16 cellular contexts compared by ENCODE assay signal in the genomic region with DNA sequence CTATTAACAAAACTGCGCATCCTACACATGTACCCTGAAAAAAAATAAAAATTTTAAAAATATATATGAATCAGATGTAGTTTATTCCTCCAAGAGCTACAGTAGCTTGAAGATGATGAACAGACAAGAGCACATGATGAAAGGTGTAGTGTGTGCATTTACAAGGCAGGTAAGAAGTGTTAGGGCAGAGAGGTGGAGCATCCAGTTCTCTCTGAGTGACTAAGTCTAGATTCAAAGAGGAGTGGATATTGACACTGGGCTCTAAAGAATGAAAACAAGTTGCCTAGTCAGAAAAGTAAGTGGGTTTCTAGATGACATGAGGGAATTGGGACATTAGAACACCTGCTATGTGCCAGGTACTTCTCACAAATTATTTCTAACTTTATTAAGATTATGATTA.
A peak's percentile ranks its signal among the peaks of the same experiment; 100 is the strongest.
DNase-seq lines count a peak whose midpoint lies in the region; ATAC-seq and TF ChIP-seq lines count a peak whose summit lies in the region.
"Had no signal": no experiment of that assay in that cellular context is flagged by ENCODE, and none has a peak within 500 bp of the region (broad histone marks: within the 10 kb centered on the region; RNA-seq: fewer than 3 reads in every experiment).

No MANE protein-coding gene starts in this region.

- DNase-seq in PC-3 (peak; percentile 14), epithelial cell of esophagus (ENCODE audit: low read depth) (peak; percentile 53), left lung (no peak), RPMI8226 (no peak)
- no peak for DNase-seq in activated T-cell treated with anti-CD3 and anti-CD28 coated beads, Interleukin-2, amount 50 U/mL, for 1 hour
- DNase-seq: AML-193; Caco-2; Calu3; CD4-positive, alpha-beta T cell; CD8-positive, alpha-beta T cell; DMS79 treated with DMSO at 0.1 percent for 48 hours; GF-D8 had no signal

- TF ChIP-seq CTCF in PC-3 (conservative IDR thresholded peaks at IDR 0.05; ENCODE audit: low read depth, low read length) (no peak), epithelial cell of esophagus (IDR thresholded peaks at IDR 0.05; ENCODE audit: insufficient read depth, low read depth, low read length, missing control alignments) (no peak), left lung (IDR thresholded peaks at IDR 0.05) (no peak)

- H3K36me3 ChIP-seq in PC-3 (ENCODE audit: low read depth, low read length) (no peaks in the 10 kb centered on the region), left lung (no peaks in the 10 kb centered on the region)

- no peak overlapping the region for H3K9ac ChIP-seq in PC-3 (ENCODE audit: low read length)
- H3K9ac ChIP-seq: BLaER1 treated with 17β-estradiol and CSF1 and Interleukin-3, amounts not matched to agents 10 nM and 100 nM had no signal

- intact Hi-C loops in PC-3 (cut with micrococcal nuclease) (no loop called here), left lung (cut with DNase I) (no loop called here)

- H4K20me1 ChIP-seq in PC-3 (ENCODE audit: low read length): no peaks in the 10 kb centered on the region
- H4K20me1 ChIP-seq: BLaER1 treated with 17β-estradiol and CSF1 and Interleukin-3, amounts not matched to agents 10 nM and 100 nM had no signal

- CTCF ChIA-PET in PC-3 (lab: Charles Lee): no interaction called here

- H3K4me1 ChIP-seq in PC-3 (ENCODE audit: insufficient read depth, low read length): peaks cover 17% of the 10 kb centered on the region; the same call in 1 of the 2 replicates
- H3K4me1 ChIP-seq in left lung: peaks cover 0 to 5% of the 10 kb centered on the region in 2 donors
- H3K4me1 ChIP-seq: A549 had no signal

- BruUV-seq in PC-3 (replicated peaks; lab: Mats Ljungman, UMichigan): no TSS peak

- POLR2A ChIA-PET in PC-3 (lab: Charles Lee; ENCODE audit: unreplicated experiment): no interaction called here

- no peak overlapping the region for H2AFZ ChIP-seq in PC-3 (ENCODE audit: low read length)

- no peaks in the 10 kb centered on the region for H3K9me3 ChIP-seq in PC-3 (ENCODE audit: low read length)
- H3K9me3 ChIP-seq in left lung: no peaks in the 10 kb centered on the region
- H3K9me3 ChIP-seq: A549, Caco-2 had no signal

- ATAC-seq in PC-3 (peak; percentile 70), left lung (peak; percentile 54)
- ATAC-seq: A549; CD8-positive, alpha-beta T cell had no signal

- H3K9me2 ChIP-seq in PC-3 (replicated peaks; ENCODE audit: low read length): no peaks in the 10 kb centered on the region

- H3K27me3 ChIP-seq in PC-3 (ENCODE audit: low read length) (no peaks in the 10 kb centered on the region), left lung (no peaks in the 10 kb centered on the region)
- H3K27me3 ChIP-seq: BLaER1 treated with 17β-estradiol and CSF1 and Interleukin-3, amounts not matched to agents 10 nM and 100 nM had no signal

- H3K4me3 ChIP-seq in PC-3 (ENCODE audit: low read length) (no peak overlapping the region), epithelial cell of esophagus (ENCODE audit: low read length) (no peak overlapping the region), left lung (no peak overlapping the region)
- H3K4me3 ChIP-seq: A549; BLaER1 treated with 17β-estradiol and CSF1 and Interleukin-3, amounts not matched to agents 10 nM and 100 nM had no signal

- H3K27ac ChIP-seq in PC-3 (ENCODE audit: low read length) (no peak overlapping the region), left lung (no peak overlapping the region)
- H3K27ac ChIP-seq: 22Rv1; A549; BLaER1 treated with 17β-estradiol and CSF1 and Interleukin-3, amounts not matched to agents 10 nM and 100 nM; C4-2B had no signal

- no peaks in the 10 kb centered on the region for H3K79me2 ChIP-seq in PC-3 (ENCODE audit: low read length)

- H3F3A ChIP-seq in PC-3 (ENCODE audit: low read length, unreplicated experiment): no peaks in the 10 kb centered on the region

- H3K4me2 ChIP-seq in PC-3 (ENCODE audit: low read length): no peak overlapping the region
- H3K4me2 ChIP-seq: A549; BLaER1 treated with 17β-estradiol and CSF1 and Interleukin-3, amounts not matched to agents 10 nM and 100 nM had no signal

Comparison
In these comparisons a context has a peak if more than half of its experiments do, and no peak if none do; other contexts are left out.
1. DNase-seq: peak in PC-3 (single experiment) and epithelial cell of esophagus (single experiment); none in left lung (0 of 2), activated T-cell treated with anti-CD3 and anti-CD28 coated beads, Interleukin-2, amount 50 U/mL, for 1 hour (single experiment) and RPMI8226 (single experiment).